ENCODE assay signal across 12 cellular contexts in genomic region chr16:14489460-14489859, GRCh38.
A peak's percentile ranks its signal among the peaks of the same experiment; 100 is the strongest.
DNase-seq lines count a peak whose midpoint lies in the region; ATAC-seq, FAIRE-seq and TF ChIP-seq lines count a peak whose summit lies in the region.
"Had no signal": no experiment of that assay in that cellular context is flagged by ENCODE, and none has a peak within 500 bp of the region (broad histone marks: within the 10 kb centered on the region; RNA-seq: fewer than 3 reads in every experiment).

No MANE protein-coding gene starts in this region.

- DNase-seq in activated CD4-positive, alpha-beta T cell treated with anti-CD3 and anti-CD28 coated beads for 48 hours: peak; percentile 23
- DNase-seq in activated CD4-positive, alpha-beta T cell treated with anti-CD3 and anti-CD28 coated beads for 4 hours: no peak
- DNase-seq in NCI-H2171 treated with DMSO at 0.1 percent for 48 hours (lab: John Stamatoyannopoulos, UW) (peak; percentile 24), epithelial cell of esophagus (ENCODE audit: low read depth) (no peak), gastrocnemius medialis (peak in 1 of 2 donors; percentile 64), pancreas (no peak)
- DNase-seq in activated effector memory CD4-positive, alpha-beta T cell treated with Interleukin-2 at 50 U/mL for 16 hours: no peak
- DNase-seq: activated CD4-positive, CD25-positive, alpha-beta regulatory T cell treated with anti-CD3 and anti-CD28 coated beads, Interleukin-2, amount 50 U/mL, for 72 hours; NCI-H1417 treated with DMSO at 0.1 percent for 48 hours; posterior cingulate gyrus had no signal

- no peak overlapping the region for H3K4me3 ChIP-seq in epithelial cell of esophagus (ENCODE audit: low read length)
- no peak overlapping the region for H3K4me3 ChIP-seq in gastrocnemius medialis
- no peak overlapping the region for H3K4me3 ChIP-seq in pancreas
- H3K4me3 ChIP-seq: BLaER1 had no signal

- H3K27me3 ChIP-seq in gastrocnemius medialis: no peaks in the 10 kb centered on the region
- H3K27me3 ChIP-seq in pancreas: no peaks in the 10 kb centered on the region
- H3K27me3 ChIP-seq: BLaER1 had no signal

- H3K36me3 ChIP-seq in gastrocnemius medialis (no peaks in the 10 kb centered on the region), pancreas (no peaks in the 10 kb centered on the region)

- intact Hi-C loops in gastrocnemius medialis (cut with DNase I; ENCODE audit: low total_unique reads): loop anchor here (5.0 kb wide), 1 partner anchor 52 kb away; no protein-coding TSS in a partner anchor
- intact Hi-C loops in pancreas (cut with DNase I): no loop called here

- WGBS in pancreas, 2 donors: 76 to 80% methylated on average over 4 of the region's 4 CpGs

- no peak for TF ChIP-seq POLR2A in gastrocnemius medialis (IDR thresholded peaks at IDR 0.05)

- in situ Hi-C loops in gastrocnemius medialis (cut with MboI; ENCODE audit: low sequenced_read_pairs in 4 of 4): no loop called here

- H3K27ac ChIP-seq in gastrocnemius medialis (peak overlapping the region; percentile 81 to 92 (median 86)), pancreas (no peak overlapping the region)
- H3K27ac ChIP-seq: BLaER1 had no signal

- TF ChIP-seq CTCF in epithelial cell of esophagus (IDR thresholded peaks at IDR 0.05; ENCODE audit: insufficient read depth, low read depth, low read length, missing control alignments): peak; percentile 19
- TF ChIP-seq CTCF in gastrocnemius medialis (IDR thresholded peaks at IDR 0.05 in 4 of 5, conservative IDR thresholded peaks at IDR 0.05 in 1 of 5): peak in 4 of 5 experiments; percentile 33 to 53 (median 44)
- no peak for TF ChIP-seq CTCF in pancreas (IDR thresholded peaks at IDR 0.05)

- peaks cover 34 to 56% of the 10 kb centered on the region in 2 donors for H3K4me1 ChIP-seq in gastrocnemius medialis
- H3K4me1 ChIP-seq in pancreas: peaks cover 12 to 23% (median 14%) of the 10 kb centered on the region in 3 donors

- no peaks in the 10 kb centered on the region for H3K9me3 ChIP-seq in gastrocnemius medialis
- no peaks in the 10 kb centered on the region for H3K9me3 ChIP-seq in pancreas
- H3K9me3 ChIP-seq: BLaER1 had no signal

- ATAC-seq in gastrocnemius medialis (peak; percentile 25 to 68), pancreas (no peak), HG03571 (IDR thresholded peaks at IDR 0.05; ENCODE audit: unreplicated experiment) (no peak)

- FAIRE-seq in pancreas (lab: Jason Lieb, UNC): no peak

Comparison
In these comparisons a context has a peak if more than half of its experiments do, and no peak if none do; other contexts are left out.
1. DNase-seq: peak in activated CD4-positive, alpha-beta T cell treated with anti-CD3 and anti-CD28 coated beads for 48 hours (single experiment) and NCI-H2171 treated with DMSO at 0.1 percent for 48 hours (single experiment); none in activated CD4-positive, alpha-beta T cell treated with anti-CD3 and anti-CD28 coated beads for 4 hours (0 of 2), epithelial cell of esophagus (single experiment), activated effector memory CD4-positive, alpha-beta T cell treated with Interleukin-2 at 50 U/mL for 16 hours (single experiment) and pancreas (0 of 6).
2. CTCF ChIP-seq: peak in epithelial cell of esophagus (single experiment) and gastrocnemius medialis (4 of 5); none in pancreas (0 of 4).
3. ATAC-seq: peak in gastrocnemius medialis (2 of 2); none in pancreas (0 of 4) and HG03571 (single experiment).
4. H3K27ac ChIP-seq: peak in gastrocnemius medialis (4 of 4); none in pancreas (0 of 4).